In the genomic region with DNA sequence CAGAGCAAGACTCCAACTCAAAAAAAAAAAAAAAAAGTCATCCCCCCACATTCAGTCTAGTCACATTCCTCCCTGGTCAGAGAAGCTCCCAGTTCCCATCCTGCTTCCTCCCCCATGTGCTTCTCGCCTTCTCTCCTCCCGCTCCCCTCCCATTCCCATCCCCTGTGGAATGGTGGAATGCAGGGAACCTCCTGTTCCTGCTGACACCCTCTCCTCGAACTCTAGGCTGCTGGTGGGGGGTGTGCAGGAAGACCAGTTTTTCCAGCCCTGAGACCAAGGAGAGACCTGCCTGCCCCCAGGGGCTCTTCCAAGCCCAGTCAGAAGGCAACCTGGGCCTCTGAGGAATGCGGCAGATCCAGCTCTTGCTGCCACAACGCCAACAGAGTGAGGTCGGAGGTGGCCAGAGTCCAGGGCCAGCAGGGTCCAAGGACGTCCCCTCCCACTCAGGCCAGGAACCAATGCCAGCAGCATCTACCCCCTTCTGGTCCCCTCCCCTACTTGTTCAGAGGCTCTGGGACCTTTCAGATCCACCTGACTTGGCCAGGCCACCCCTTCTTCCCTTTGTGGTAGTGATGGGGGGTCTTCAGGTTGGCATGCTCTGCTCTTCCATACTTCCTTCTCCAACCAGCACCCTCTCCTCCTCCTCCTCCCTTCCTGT, we compare ENCODE assay signal across 1 cellular context.
A peak's percentile ranks its signal among the peaks of the same experiment; 100 is the strongest.
TF ChIP-seq lines count a peak whose summit lies in the region.

No MANE protein-coding gene starts in this region.

TF ChIP-seq in HepG2, 621 proteins besides CTCF, POLR2A, EP300 and RAD21 (continues in another document):
- TF ChIP-seq ARHGAP35 (CRISPR knock-in tag; IDR thresholded peaks at IDR 0.05; ENCODE audit: borderline replicate concordance) (no peak), STAG1 (CRISPR knock-in tag; IDR thresholded peaks at IDR 0.05) (no peak), MXD4 (CRISPR knock-in tag; IDR thresholded peaks at IDR 0.05) (peak; percentile 67; the same call in 1 of the 2 replicates), CHCHD3 (CRISPR knock-in tag; IDR thresholded peaks at IDR 0.05) (no peak), EEA1 (CRISPR knock-in tag; IDR thresholded peaks at IDR 0.05; ENCODE audit: borderline replicate concordance) (no peak; the same call in 1 of the 2 replicates), ZNF724P (CRISPR knock-in tag; IDR thresholded peaks at IDR 0.05; ENCODE audit: borderline replicate concordance) (no peak), ZEB1 (IDR thresholded peaks at IDR 0.05; ENCODE audit: insufficient replicate concordance, low read depth) (no peak), KAT2B (IDR thresholded peaks at IDR 0.05; ENCODE audit: borderline replicate concordance, low read depth, low read length) (no peak), ZNF264 (CRISPR knock-in tag; IDR thresholded peaks at IDR 0.05) (no peak), ZNF530 (CRISPR knock-in tag; IDR thresholded peaks at IDR 0.05; ENCODE audit: low read depth) (no peak), ZKSCAN8 (CRISPR knock-in tag; IDR thresholded peaks at IDR 0.05; ENCODE audit: borderline replicate concordance) (no peak), JDP2 (CRISPR knock-in tag; IDR thresholded peaks at IDR 0.05; ENCODE audit: borderline replicate concordance) (no peak), ZSCAN29 (CRISPR knock-in tag; conservative IDR thresholded peaks at IDR 0.05) (no peak), ZFP41 (CRISPR knock-in tag; IDR thresholded peaks at IDR 0.05; ENCODE audit: borderline replicate concordance) (0 out of 2 replicates have a peak, but pooled peaks have one; percentile 37), ZFYVE20 (CRISPR knock-in tag; IDR thresholded peaks at IDR 0.05; ENCODE audit: borderline replicate concordance, low read depth) (no peak), PAF1 (CRISPR knock-in tag; IDR thresholded peaks at IDR 0.05) (no peak), STAT5B (CRISPR knock-in tag; IDR thresholded peaks at IDR 0.05) (no peak), NFKB2 (CRISPR knock-in tag; IDR thresholded peaks at IDR 0.05; ENCODE audit: borderline replicate concordance) (peak; percentile 80; the same call in 1 of the 2 replicates), NCOA2 (CRISPR knock-in tag; IDR thresholded peaks at IDR 0.05) (peak; percentile 86), ZBTB7A (CRISPR knock-in tag; IDR thresholded peaks at IDR 0.05) (peak; percentile 94), MAZ (IDR thresholded peaks at IDR 0.05; ENCODE audit: borderline replicate concordance, low read depth, low read length) (peak; percentile 65; the same call in 1 of the 2 replicates), MAZ (CRISPR knock-in tag; IDR thresholded peaks at IDR 0.05; ENCODE audit: low read depth) (peak; percentile 81), GLI4 (CRISPR knock-in tag; IDR thresholded peaks at IDR 0.05; ENCODE audit: borderline replicate concordance) (no peak), ZFP36 (IDR thresholded peaks at IDR 0.05; ENCODE audit: borderline replicate concordance, low read depth, low read length, partially characterized antibody) (no peak), ZFP37 (CRISPR knock-in tag; IDR thresholded peaks at IDR 0.05; ENCODE audit: borderline replicate concordance) (no peak; the same call in 1 of the 2 replicates), KDM5B (CRISPR knock-in tag; IDR thresholded peaks at IDR 0.05; ENCODE audit: borderline replicate concordance) (peak; percentile 66; the same call in 1 of the 2 replicates), MBD4 (IDR thresholded peaks at IDR 0.05; ENCODE audit: borderline replicate concordance, low read length) (no peak), NCOR1 (IDR thresholded peaks at IDR 0.05; ENCODE audit: borderline replicate concordance, low read length) (peak; percentile 73; the same call in 1 of the 2 replicates), ZBTB21 (CRISPR knock-in tag; IDR thresholded peaks at IDR 0.05) (no peak), ZNF772 (CRISPR knock-in tag; IDR thresholded peaks at IDR 0.05) (peak; percentile 75), RBM39 (IDR thresholded peaks at IDR 0.05; ENCODE audit: low read depth, low read length, poor library complexity, severe bottlenecking) (no peak), ZNF333 (CRISPR knock-in tag; IDR thresholded peaks at IDR 0.05; ENCODE audit: borderline replicate concordance) (no peak), ZNF773 (CRISPR knock-in tag; IDR thresholded peaks at IDR 0.05; ENCODE audit: borderline replicate concordance) (no peak), ZBTB38 (CRISPR knock-in tag; IDR thresholded peaks at IDR 0.05) (no peak; the same call in none of the 2 replicates), ONECUT2 (CRISPR knock-in tag; IDR thresholded peaks at IDR 0.05) (no peak), ZNF790 (CRISPR knock-in tag; IDR thresholded peaks at IDR 0.05; ENCODE audit: borderline replicate concordance) (no peak; the same call in 1 of the 2 replicates), SALL1 (CRISPR knock-in tag; IDR thresholded peaks at IDR 0.05) (peak; percentile 95), ZBTB20 (CRISPR knock-in tag; IDR thresholded peaks at IDR 0.05; ENCODE audit: borderline replicate concordance, low read depth) (peak; percentile 92; the same call in 1 of the 2 replicates)
- TF ChIP-seq, protein P1, sequence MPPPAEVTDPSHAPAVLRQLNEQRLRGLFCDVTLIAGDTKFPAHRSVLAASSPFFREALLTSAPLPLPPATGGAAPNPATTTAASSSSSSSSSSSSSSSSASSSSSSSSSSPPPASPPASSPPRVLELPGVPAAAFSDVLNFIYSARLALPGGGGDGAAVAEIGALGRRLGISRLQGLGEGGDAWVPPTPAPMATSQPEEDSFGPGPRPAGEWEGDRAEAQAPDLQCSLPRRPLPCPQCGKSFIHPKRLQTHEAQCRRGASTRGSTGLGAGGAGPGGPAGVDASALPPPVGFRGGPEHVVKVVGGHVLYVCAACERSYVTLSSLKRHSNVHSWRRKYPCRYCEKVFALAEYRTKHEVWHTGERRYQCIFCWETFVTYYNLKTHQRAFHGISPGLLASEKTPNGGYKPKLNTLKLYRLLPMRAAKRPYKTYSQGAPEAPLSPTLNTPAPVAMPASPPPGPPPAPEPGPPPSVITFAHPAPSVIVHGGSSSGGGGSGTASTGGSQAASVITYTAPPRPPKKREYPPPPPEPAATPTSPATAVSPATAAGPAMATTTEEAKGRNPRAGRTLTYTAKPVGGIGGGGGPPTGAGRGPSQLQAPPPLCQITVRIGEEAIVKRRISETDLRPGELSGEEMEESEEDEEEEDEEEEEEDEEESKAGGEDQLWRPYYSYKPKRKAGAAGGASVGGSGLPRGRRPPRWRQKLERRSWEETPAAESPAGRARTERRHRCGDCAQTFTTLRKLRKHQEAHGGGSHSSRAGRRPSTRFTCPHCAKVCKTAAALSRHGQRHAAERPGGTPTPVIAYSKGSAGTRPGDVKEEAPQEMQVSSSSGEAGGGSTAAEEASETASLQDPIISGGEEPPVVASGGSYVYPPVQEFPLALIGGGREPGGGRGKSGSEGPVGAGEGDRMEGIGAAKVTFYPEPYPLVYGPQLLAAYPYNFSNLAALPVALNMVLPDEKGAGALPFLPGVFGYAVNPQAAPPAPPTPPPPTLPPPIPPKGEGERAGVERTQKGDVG (CRISPR knock-in tag; IDR thresholded peaks at IDR 0.05; ENCODE audit: borderline replicate concordance), result no peak
- TF ChIP-seq, protein P2, sequence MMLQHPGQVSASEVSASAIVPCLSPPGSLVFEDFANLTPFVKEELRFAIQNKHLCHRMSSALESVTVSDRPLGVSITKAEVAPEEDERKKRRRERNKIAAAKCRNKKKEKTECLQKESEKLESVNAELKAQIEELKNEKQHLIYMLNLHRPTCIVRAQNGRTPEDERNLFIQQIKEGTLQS (CRISPR knock-in tag; IDR thresholded peaks at IDR 0.05), result no peak
- TF ChIP-seq, protein P3, sequence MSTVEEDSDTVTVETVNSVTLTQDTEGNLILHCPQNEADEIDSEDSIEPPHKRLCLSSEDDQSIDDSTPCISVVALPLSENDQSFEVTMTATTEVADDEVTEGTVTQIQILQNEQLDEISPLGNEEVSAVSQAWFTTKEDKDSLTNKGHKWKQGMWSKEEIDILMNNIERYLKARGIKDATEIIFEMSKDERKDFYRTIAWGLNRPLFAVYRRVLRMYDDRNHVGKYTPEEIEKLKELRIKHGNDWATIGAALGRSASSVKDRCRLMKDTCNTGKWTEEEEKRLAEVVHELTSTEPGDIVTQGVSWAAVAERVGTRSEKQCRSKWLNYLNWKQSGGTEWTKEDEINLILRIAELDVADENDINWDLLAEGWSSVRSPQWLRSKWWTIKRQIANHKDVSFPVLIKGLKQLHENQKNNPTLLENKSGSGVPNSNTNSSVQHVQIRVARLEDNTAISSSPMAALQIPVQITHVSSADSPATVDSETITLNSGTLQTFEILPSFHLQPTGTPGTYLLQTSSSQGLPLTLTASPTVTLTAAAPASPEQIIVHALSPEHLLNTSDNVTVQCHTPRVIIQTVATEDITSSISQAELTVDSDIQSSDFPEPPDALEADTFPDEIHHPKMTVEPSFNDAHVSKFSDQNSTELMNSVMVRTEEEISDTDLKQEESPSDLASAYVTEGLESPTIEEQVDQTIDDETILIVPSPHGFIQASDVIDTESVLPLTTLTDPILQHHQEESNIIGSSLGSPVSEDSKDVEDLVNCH (CRISPR knock-in tag; IDR thresholded peaks at IDR 0.05), result no peak
- TF ChIP-seq, protein P4, sequence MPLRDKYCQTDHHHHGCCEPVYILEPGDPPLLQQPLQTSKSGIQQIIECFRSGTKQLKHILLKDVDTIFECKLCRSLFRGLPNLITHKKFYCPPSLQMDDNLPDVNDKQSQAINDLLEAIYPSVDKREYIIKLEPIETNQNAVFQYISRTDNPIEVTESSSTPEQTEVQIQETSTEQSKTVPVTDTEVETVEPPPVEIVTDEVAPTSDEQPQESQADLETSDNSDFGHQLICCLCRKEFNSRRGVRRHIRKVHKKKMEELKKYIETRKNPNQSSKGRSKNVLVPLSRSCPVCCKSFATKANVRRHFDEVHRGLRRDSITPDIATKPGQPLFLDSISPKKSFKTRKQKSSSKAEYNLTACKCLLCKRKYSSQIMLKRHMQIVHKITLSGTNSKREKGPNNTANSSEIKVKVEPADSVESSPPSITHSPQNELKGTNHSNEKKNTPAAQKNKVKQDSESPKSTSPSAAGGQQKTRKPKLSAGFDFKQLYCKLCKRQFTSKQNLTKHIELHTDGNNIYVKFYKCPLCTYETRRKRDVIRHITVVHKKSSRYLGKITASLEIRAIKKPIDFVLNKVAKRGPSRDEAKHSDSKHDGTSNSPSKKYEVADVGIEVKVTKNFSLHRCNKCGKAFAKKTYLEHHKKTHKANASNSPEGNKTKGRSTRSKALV (CRISPR knock-in tag; IDR thresholded peaks at IDR 0.05), result no peak
- TF ChIP-seq, protein P5, sequence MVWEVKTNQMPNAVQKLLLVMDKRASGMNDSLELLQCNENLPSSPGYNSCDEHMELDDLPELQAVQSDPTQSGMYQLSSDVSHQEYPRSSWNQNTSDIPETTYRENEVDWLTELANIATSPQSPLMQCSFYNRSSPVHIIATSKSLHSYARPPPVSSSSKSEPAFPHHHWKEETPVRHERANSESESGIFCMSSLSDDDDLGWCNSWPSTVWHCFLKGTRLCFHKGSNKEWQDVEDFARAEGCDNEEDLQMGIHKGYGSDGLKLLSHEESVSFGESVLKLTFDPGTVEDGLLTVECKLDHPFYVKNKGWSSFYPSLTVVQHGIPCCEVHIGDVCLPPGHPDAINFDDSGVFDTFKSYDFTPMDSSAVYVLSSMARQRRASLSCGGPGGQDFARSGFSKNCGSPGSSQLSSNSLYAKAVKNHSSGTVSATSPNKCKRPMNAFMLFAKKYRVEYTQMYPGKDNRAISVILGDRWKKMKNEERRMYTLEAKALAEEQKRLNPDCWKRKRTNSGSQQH (CRISPR knock-in tag; IDR thresholded peaks at IDR 0.05; ENCODE audit: low read depth), result no peak
- TF ChIP-seq, protein P6, sequence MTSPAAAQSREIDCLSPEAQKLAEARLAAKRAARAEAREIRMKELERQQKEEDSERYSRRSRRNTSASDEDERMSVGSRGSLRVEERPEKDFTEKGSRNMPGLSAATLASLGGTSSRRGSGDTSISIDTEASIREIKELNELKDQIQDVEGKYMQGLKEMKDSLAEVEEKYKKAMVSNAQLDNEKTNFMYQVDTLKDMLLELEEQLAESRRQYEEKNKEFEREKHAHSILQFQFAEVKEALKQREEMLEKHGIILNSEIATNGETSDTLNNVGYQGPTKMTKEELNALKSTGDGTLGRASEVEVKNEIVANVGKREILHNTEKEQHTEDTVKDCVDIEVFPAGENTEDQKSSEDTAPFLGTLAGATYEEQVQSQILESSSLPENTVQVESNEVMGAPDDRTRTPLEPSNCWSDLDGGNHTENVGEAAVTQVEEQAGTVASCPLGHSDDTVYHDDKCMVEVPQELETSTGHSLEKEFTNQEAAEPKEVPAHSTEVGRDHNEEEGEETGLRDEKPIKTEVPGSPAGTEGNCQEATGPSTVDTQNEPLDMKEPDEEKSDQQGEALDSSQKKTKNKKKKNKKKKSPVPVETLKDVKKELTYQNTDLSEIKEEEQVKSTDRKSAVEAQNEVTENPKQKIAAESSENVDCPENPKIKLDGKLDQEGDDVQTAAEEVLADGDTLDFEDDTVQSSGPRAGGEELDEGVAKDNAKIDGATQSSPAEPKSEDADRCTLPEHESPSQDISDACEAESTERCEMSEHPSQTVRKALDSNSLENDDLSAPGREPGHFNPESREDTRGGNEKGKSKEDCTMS (CRISPR knock-in tag; conservative IDR thresholded peaks at IDR 0.05), result no peak
- TF ChIP-seq, protein P7, sequence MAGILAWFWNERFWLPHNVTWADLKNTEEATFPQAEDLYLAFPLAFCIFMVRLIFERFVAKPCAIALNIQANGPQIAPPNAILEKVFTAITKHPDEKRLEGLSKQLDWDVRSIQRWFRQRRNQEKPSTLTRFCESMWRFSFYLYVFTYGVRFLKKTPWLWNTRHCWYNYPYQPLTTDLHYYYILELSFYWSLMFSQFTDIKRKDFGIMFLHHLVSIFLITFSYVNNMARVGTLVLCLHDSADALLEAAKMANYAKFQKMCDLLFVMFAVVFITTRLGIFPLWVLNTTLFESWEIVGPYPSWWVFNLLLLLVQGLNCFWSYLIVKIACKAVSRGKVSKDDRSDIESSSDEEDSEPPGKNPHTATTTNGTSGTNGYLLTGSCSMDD (CRISPR knock-in tag; IDR thresholded peaks at IDR 0.05), result no peak
- TF ChIP-seq, protein P8, sequence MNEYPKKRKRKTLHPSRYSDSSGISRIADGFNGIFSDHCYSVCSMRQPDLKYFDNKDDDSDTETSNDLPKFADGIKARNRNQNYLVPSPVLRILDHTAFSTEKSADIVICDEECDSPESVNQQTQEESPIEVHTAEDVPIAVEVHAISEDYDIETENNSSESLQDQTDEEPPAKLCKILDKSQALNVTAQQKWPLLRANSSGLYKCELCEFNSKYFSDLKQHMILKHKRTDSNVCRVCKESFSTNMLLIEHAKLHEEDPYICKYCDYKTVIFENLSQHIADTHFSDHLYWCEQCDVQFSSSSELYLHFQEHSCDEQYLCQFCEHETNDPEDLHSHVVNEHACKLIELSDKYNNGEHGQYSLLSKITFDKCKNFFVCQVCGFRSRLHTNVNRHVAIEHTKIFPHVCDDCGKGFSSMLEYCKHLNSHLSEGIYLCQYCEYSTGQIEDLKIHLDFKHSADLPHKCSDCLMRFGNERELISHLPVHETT (CRISPR knock-in tag; conservative IDR thresholded peaks at IDR 0.05), result 0 out of 2 replicates have a peak, but pooled peaks have one; percentile 4
- TF ChIP-seq, protein P9, sequence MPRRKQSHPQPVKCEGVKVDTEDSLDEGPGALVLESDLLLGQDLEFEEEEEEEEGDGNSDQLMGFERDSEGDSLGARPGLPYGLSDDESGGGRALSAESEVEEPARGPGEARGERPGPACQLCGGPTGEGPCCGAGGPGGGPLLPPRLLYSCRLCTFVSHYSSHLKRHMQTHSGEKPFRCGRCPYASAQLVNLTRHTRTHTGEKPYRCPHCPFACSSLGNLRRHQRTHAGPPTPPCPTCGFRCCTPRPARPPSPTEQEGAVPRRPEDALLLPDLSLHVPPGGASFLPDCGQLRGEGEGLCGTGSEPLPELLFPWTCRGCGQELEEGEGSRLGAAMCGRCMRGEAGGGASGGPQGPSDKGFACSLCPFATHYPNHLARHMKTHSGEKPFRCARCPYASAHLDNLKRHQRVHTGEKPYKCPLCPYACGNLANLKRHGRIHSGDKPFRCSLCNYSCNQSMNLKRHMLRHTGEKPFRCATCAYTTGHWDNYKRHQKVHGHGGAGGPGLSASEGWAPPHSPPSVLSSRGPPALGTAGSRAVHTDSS (CRISPR knock-in tag; conservative IDR thresholded peaks at IDR 0.05), result no peak
